ENCODE assay signal across 1 cellular context in genomic region chr20:4016349-4017050, GRCh38.
TF ChIP-seq lines count a peak whose summit lies in the region.

No MANE protein-coding gene starts in this region.

TF ChIP-seq in GM23338, 12 proteins besides CTCF, POLR2A, EP300 and RAD21 (continued from another document):
- TF ChIP-seq, protein P1, sequence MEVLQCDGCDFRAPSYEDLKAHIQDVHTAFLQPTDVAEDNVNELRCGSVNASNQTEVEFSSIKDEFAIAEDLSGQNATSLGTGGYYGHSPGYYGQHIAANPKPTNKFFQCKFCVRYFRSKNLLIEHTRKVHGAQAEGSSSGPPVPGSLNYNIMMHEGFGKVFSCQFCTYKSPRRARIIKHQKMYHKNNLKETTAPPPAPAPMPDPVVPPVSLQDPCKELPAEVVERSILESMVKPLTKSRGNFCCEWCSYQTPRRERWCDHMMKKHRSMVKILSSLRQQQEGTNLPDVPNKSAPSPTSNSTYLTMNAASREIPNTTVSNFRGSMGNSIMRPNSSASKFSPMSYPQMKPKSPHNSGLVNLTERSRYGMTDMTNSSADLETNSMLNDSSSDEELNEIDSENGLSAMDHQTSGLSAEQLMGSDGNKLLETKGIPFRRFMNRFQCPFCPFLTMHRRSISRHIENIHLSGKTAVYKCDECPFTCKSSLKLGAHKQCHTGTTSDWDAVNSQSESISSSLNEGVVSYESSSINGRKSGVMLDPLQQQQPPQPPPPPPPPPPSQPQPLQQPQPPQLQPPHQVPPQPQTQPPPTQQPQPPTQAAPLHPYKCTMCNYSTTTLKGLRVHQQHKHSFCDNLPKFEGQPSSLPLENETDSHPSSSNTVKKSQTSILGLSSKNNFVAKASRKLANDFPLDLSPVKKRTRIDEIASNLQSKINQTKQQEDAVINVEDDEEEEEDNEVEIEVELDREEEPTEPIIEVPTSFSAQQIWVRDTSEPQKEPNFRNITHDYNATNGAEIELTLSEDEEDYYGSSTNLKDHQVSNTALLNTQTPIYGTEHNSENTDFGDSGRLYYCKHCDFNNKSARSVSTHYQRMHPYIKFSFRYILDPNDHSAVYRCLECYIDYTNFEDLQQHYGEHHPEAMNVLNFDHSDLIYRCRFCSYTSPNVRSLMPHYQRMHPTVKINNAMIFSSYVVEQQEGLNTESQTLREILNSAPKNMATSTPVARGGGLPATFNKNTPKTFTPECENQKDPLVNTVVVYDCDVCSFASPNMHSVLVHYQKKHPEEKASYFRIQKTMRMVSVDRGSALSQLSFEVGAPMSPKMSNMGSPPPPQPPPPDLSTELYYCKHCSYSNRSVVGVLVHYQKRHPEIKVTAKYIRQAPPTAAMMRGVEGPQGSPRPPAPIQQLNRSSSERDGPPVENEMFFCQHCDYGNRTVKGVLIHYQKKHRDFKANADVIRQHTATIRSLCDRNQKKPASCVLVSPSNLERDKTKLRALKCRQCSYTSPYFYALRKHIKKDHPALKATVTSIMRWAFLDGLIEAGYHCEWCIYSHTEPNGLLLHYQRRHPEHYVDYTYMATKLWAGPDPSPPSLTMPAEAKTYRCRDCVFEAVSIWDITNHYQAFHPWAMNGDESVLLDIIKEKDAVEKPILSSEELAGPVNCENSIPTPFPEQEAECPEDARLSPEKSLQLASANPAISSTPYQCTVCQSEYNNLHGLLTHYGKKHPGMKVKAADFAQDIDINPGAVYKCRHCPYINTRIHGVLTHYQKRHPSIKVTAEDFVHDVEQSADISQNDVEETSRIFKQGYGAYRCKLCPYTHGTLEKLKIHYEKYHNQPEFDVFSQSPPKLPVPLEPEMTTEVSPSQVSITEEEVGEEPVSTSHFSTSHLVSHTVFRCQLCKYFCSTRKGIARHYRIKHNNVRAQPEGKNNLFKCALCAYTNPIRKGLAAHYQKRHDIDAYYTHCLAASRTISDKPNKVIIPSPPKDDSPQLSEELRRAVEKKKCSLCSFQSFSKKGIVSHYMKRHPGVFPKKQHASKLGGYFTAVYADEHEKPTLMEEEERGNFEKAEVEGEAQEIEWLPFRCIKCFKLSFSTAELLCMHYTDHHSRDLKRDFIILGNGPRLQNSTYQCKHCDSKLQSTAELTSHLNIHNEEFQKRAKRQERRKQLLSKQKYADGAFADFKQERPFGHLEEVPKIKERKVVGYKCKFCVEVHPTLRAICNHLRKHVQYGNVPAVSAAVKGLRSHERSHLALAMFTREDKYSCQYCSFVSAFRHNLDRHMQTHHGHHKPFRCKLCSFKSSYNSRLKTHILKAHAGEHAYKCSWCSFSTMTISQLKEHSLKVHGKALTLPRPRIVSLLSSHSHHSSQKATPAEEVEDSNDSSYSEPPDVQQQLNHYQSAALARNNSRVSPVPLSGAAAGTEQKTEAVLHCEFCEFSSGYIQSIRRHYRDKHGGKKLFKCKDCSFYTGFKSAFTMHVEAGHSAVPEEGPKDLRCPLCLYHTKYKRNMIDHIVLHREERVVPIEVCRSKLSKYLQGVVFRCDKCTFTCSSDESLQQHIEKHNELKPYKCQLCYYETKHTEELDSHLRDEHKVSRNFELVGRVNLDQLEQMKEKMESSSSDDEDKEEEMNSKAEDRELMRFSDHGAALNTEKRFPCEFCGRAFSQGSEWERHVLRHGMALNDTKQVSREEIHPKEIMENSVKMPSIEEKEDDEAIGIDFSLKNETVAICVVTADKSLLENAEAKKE (CRISPR knock-in tag; IDR thresholded peaks at IDR 0.05), result no peak
- TF ChIP-seq ZNF114 (CRISPR knock-in tag; IDR thresholded peaks at IDR 0.05) (no peak), EZH2 (IDR thresholded peaks at IDR 0.05; ENCODE audit: low read depth, unreplicated experiment) (no peak), NANOG (IDR thresholded peaks at IDR 0.05; ENCODE audit: borderline replicate concordance) (no peak), EZH2phosphoT487 (IDR thresholded peaks at IDR 0.05; ENCODE audit: unreplicated experiment) (no peak), CREB1 (CRISPR knock-in tag; IDR thresholded peaks at IDR 0.05; ENCODE audit: low read depth) (no peak)
- TF ChIP-seq, protein P2, sequence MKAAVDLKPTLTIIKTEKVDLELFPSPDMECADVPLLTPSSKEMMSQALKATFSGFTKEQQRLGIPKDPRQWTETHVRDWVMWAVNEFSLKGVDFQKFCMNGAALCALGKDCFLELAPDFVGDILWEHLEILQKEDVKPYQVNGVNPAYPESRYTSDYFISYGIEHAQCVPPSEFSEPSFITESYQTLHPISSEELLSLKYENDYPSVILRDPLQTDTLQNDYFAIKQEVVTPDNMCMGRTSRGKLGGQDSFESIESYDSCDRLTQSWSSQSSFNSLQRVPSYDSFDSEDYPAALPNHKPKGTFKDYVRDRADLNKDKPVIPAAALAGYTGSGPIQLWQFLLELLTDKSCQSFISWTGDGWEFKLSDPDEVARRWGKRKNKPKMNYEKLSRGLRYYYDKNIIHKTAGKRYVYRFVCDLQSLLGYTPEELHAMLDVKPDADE (IDR thresholded peaks at IDR 0.05), result no peak
- TF ChIP-seq, protein P3, sequence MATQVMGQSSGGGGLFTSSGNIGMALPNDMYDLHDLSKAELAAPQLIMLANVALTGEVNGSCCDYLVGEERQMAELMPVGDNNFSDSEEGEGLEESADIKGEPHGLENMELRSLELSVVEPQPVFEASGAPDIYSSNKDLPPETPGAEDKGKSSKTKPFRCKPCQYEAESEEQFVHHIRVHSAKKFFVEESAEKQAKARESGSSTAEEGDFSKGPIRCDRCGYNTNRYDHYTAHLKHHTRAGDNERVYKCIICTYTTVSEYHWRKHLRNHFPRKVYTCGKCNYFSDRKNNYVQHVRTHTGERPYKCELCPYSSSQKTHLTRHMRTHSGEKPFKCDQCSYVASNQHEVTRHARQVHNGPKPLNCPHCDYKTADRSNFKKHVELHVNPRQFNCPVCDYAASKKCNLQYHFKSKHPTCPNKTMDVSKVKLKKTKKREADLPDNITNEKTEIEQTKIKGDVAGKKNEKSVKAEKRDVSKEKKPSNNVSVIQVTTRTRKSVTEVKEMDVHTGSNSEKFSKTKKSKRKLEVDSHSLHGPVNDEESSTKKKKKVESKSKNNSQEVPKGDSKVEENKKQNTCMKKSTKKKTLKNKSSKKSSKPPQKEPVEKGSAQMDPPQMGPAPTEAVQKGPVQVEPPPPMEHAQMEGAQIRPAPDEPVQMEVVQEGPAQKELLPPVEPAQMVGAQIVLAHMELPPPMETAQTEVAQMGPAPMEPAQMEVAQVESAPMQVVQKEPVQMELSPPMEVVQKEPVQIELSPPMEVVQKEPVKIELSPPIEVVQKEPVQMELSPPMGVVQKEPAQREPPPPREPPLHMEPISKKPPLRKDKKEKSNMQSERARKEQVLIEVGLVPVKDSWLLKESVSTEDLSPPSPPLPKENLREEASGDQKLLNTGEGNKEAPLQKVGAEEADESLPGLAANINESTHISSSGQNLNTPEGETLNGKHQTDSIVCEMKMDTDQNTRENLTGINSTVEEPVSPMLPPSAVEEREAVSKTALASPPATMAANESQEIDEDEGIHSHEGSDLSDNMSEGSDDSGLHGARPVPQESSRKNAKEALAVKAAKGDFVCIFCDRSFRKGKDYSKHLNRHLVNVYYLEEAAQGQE (IDR thresholded peaks at IDR 0.05; ENCODE audit: unreplicated experiment), result no peak
TF ChIP-seq in GM23338: peak in this region for 0.
